Comparison of ENCODE assay signal across 1 cellular context in the genomic region with DNA sequence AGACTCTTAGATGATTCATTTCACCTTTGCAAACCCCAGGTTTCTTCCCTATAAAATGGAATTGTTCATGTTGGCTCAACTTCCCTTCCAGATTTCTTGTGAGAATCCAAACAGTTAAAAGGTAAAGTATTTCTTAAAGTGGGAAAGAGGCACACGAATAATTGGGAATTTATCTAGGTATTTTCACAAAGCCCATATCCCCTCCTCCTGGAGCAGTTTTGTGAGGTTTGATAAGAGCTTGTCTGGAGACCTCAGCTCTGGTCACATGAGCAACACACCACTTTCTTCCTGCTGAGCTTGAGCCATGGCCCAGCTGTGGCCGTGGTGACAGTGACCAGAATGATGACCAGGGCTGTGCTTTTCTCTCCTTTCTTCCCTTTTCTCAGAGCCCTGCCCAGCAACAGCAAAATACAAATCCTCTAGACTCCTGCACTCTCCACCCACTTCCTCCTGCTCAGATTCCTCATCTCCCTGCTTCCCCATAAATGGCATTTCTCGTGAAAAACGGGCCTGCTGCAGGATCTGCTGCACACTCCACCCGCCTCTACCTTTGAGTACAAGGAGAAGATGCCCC.
TF ChIP-seq lines count a peak whose summit lies in the region.

No MANE protein-coding gene starts in this region.

TF ChIP-seq in GM23338, 12 proteins besides CTCF, POLR2A, EP300 and RAD21 (continued from another document):
- TF ChIP-seq ZNF462 (CRISPR knock-in tag; IDR thresholded peaks at IDR 0.05) (no peak), NANOG (IDR thresholded peaks at IDR 0.05; ENCODE audit: borderline replicate concordance) (no peak), ZNF331 (CRISPR knock-in tag; IDR thresholded peaks at IDR 0.05; ENCODE audit: low read depth) (no peak)
